ENCODE assay signal across 1 cellular context in the genomic region with DNA sequence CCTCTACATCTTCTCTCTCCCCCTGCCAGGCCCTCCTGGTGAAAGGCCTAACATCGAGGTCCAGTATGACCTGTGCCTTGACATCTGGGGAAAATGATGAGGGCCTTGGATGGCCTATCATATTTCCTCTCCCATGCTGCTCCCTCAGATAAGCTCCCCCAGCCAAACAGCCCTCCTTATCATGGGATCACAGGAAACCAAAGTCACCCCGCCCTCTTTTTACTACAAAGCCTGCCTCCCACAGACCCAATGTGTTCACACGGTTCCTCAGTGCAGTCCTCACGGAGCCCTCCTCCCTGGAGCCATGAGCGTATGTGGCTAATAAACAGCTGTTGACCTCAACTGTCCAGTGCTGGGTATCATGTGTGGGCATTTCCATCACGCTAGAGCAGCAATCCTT.
A peak's percentile ranks its signal among the peaks of the same experiment; 100 is the strongest.
TF ChIP-seq lines count a peak whose summit lies in the region.

No MANE protein-coding gene starts in this region.

TF ChIP-seq in K562, 482 proteins besides CTCF, POLR2A, EP300 and RAD21 (continued from another document and continues in another):
- TF ChIP-seq, protein P1, sequence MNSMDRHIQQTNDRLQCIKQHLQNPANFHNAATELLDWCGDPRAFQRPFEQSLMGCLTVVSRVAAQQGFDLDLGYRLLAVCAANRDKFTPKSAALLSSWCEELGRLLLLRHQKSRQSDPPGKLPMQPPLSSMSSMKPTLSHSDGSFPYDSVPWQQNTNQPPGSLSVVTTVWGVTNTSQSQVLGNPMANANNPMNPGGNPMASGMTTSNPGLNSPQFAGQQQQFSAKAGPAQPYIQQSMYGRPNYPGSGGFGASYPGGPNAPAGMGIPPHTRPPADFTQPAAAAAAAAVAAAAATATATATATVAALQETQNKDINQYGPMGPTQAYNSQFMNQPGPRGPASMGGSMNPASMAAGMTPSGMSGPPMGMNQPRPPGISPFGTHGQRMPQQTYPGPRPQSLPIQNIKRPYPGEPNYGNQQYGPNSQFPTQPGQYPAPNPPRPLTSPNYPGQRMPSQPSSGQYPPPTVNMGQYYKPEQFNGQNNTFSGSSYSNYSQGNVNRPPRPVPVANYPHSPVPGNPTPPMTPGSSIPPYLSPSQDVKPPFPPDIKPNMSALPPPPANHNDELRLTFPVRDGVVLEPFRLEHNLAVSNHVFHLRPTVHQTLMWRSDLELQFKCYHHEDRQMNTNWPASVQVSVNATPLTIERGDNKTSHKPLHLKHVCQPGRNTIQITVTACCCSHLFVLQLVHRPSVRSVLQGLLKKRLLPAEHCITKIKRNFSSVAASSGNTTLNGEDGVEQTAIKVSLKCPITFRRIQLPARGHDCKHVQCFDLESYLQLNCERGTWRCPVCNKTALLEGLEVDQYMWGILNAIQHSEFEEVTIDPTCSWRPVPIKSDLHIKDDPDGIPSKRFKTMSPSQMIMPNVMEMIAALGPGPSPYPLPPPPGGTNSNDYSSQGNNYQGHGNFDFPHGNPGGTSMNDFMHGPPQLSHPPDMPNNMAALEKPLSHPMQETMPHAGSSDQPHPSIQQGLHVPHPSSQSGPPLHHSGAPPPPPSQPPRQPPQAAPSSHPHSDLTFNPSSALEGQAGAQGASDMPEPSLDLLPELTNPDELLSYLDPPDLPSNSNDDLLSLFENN (IDR thresholded peaks at IDR 0.05; ENCODE audit: low read depth in 2 of 2, low read length in 2 of 2): peak in 1 of 2 experiments; percentile 78; a peak in 1 of 4 replicates
- TF ChIP-seq ZNF140 (CRISPR knock-in tag; IDR thresholded peaks at IDR 0.05) (no peak), HDAC2 (IDR thresholded peaks at IDR 0.05) (0 out of 2 replicates have a peak, but pooled peaks have one; percentile 37), MEIS2 (IDR thresholded peaks at IDR 0.05; ENCODE audit: partially characterized antibody) (peak; percentile 28), CREM (IDR thresholded peaks at IDR 0.05; ENCODE audit: low read depth) (peak; percentile 25; the same call in 1 of the 2 replicates), ZNF695 (CRISPR knock-in tag; IDR thresholded peaks at IDR 0.05) (no peak), POLR2AphosphoS5 (IDR thresholded peaks at IDR 0.05; ENCODE audit: control insufficient read depth, insufficient read depth, low read depth, low read length) (peak; percentile 28; the same call in 1 of the 2 replicates), ZC3H11A (IDR thresholded peaks at IDR 0.05; ENCODE audit: low read depth, low read length) (no peak), ELF4 (CRISPR knock-in tag; IDR thresholded peaks at IDR 0.05) (no peak), ZNF76 (CRISPR knock-in tag; IDR thresholded peaks at IDR 0.05; ENCODE audit: borderline replicate concordance) (no peak), RFX5 (IDR thresholded peaks at IDR 0.05; ENCODE audit: low read depth, low read length) (no peak), CTBP1 (IDR thresholded peaks at IDR 0.05; ENCODE audit: borderline replicate concordance) (peak; percentile 18; the same call in 1 of the 2 replicates), SMARCA4 (IDR thresholded peaks at IDR 0.05) (peak; percentile 75), CCNT2 (IDR thresholded peaks at IDR 0.05; ENCODE audit: borderline replicate concordance, extremely low read depth, insufficient read length, low read depth, low read length) (peak; percentile 56), PML (IDR thresholded peaks at IDR 0.05; ENCODE audit: low read length) (peak; percentile 70; the same call in 1 of the 2 replicates), JUNB (CRISPR knock-in tag; conservative IDR thresholded peaks at IDR 0.05) (no peak), NR2C2 (CRISPR knock-in tag; IDR thresholded peaks at IDR 0.05) (no peak), NR2C2 (tag; IDR thresholded peaks at IDR 0.05) (no peak), ZNF263 (CRISPR knock-in tag; IDR thresholded peaks at IDR 0.05; ENCODE audit: borderline replicate concordance) (peak; percentile 61; the same call in 1 of the 2 replicates)
- TF ChIP-seq, protein P2, sequence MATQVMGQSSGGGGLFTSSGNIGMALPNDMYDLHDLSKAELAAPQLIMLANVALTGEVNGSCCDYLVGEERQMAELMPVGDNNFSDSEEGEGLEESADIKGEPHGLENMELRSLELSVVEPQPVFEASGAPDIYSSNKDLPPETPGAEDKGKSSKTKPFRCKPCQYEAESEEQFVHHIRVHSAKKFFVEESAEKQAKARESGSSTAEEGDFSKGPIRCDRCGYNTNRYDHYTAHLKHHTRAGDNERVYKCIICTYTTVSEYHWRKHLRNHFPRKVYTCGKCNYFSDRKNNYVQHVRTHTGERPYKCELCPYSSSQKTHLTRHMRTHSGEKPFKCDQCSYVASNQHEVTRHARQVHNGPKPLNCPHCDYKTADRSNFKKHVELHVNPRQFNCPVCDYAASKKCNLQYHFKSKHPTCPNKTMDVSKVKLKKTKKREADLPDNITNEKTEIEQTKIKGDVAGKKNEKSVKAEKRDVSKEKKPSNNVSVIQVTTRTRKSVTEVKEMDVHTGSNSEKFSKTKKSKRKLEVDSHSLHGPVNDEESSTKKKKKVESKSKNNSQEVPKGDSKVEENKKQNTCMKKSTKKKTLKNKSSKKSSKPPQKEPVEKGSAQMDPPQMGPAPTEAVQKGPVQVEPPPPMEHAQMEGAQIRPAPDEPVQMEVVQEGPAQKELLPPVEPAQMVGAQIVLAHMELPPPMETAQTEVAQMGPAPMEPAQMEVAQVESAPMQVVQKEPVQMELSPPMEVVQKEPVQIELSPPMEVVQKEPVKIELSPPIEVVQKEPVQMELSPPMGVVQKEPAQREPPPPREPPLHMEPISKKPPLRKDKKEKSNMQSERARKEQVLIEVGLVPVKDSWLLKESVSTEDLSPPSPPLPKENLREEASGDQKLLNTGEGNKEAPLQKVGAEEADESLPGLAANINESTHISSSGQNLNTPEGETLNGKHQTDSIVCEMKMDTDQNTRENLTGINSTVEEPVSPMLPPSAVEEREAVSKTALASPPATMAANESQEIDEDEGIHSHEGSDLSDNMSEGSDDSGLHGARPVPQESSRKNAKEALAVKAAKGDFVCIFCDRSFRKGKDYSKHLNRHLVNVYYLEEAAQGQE (CRISPR knock-in tag; IDR thresholded peaks at IDR 0.05; ENCODE audit: low read depth): no peak
- TF ChIP-seq, protein P3, sequence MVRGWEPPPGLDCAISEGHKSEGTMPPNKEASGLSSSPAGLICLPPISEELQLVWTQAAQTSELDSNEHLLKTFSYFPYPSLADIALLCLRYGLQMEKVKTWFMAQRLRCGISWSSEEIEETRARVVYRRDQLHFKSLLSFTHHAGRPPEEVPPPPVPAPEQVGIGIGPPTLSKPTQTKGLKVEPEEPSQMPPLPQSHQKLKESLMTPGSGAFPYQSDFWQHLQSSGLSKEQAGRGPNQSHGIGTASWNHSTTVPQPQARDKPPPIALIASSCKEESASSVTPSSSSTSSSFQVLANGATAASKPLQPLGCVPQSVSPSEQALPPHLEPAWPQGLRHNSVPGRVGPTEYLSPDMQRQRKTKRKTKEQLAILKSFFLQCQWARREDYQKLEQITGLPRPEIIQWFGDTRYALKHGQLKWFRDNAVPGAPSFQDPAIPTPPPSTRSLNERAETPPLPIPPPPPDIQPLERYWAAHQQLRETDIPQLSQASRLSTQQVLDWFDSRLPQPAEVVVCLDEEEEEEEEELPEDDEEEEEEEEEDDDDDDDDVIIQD (CRISPR knock-in tag; IDR thresholded peaks at IDR 0.05): no peak
- TF ChIP-seq, protein P4, sequence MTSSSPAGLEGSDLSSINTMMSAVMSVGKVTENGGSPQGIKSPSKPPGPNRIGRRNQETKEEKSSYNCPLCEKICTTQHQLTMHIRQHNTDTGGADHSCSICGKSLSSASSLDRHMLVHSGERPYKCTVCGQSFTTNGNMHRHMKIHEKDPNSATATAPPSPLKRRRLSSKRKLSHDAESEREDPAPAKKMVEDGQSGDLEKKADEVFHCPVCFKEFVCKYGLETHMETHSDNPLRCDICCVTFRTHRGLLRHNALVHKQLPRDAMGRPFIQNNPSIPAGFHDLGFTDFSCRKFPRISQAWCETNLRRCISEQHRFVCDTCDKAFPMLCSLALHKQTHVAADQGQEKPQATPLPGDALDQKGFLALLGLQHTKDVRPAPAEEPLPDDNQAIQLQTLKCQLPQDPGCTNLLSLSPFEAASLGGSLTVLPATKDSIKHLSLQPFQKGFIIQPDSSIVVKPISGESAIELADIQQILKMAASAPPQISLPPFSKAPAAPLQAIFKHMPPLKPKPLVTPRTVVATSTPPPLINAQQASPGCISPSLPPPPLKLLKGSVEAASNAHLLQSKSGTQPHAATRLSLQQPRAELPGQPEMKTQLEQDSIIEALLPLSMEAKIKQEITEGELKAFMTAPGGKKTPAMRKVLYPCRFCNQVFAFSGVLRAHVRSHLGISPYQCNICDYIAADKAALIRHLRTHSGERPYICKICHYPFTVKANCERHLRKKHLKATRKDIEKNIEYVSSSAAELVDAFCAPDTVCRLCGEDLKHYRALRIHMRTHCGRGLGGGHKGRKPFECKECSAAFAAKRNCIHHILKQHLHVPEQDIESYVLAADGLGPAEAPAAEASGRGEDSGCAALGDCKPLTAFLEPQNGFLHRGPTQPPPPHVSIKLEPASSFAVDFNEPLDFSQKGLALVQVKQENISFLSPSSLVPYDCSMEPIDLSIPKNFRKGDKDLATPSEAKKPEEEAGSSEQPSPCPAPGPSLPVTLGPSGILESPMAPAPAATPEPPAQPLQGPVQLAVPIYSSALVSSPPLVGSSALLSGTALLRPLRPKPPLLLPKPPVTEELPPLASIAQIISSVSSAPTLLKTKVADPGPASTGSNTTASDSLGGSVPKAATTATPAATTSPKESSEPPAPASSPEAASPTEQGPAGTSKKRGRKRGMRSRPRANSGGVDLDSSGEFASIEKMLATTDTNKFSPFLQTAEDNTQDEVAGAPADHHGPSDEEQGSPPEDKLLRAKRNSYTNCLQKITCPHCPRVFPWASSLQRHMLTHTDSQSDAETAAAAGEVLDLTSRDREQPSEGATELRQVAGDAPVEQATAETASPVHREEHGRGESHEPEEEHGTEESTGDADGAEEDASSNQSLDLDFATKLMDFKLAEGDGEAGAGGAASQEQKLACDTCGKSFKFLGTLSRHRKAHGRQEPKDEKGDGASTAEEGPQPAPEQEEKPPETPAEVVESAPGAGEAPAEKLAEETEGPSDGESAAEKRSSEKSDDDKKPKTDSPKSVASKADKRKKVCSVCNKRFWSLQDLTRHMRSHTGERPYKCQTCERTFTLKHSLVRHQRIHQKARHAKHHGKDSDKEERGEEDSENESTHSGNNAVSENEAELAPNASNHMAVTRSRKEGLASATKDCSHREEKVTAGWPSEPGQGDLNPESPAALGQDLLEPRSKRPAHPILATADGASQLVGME (CRISPR knock-in tag; IDR thresholded peaks at IDR 0.05): no peak
- TF ChIP-seq, protein P5, sequence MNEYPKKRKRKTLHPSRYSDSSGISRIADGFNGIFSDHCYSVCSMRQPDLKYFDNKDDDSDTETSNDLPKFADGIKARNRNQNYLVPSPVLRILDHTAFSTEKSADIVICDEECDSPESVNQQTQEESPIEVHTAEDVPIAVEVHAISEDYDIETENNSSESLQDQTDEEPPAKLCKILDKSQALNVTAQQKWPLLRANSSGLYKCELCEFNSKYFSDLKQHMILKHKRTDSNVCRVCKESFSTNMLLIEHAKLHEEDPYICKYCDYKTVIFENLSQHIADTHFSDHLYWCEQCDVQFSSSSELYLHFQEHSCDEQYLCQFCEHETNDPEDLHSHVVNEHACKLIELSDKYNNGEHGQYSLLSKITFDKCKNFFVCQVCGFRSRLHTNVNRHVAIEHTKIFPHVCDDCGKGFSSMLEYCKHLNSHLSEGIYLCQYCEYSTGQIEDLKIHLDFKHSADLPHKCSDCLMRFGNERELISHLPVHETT (CRISPR knock-in tag; conservative IDR thresholded peaks at IDR 0.05 in 1 of 2, IDR thresholded peaks at IDR 0.05 in 1 of 2): no peak
